ENCODE assay signal across 8 cellular contexts in genomic region chr15:50908209-50909043, GRCh38. TPM values are rescaled to one million over a fixed set of nuclear protein-coding genes. Genes with fewer than 3 reads are reported as not detected.
DNase-seq lines count a peak whose midpoint lies in the region; ATAC-seq, FAIRE-seq and TF ChIP-seq lines count a peak whose summit lies in the region.

AP4E1 (plus strand) TSS chr15:50908683; CDS start chr15:50908779, 96 bp downstream.

- peak within 1 kb of the TSS; percentile 37 for H3K9ac ChIP-seq in parathyroid adenoma

- peak; percentile 69 for ATAC-seq in HG02798 (IDR thresholded peaks at IDR 0.05; ENCODE audit: poor library complexity, unreplicated experiment)

- FAIRE-seq in GM12891 (lab: Jason Lieb, UNC) = peak; percentile 83

- peaks cover 6% of the 10 kb centered on the region for H3K79me2 ChIP-seq in parathyroid adenoma

- peak within 1 kb of the TSS; percentile 88 for H3K4me3 ChIP-seq in cardiac muscle cell
- peak within 1 kb of the TSS; percentile 71 for H3K4me3 ChIP-seq in parathyroid adenoma (ENCODE audit: low read depth, low read length)
- H3K4me3 ChIP-seq in tibial nerve = peak within 1 kb of the TSS; percentile 92 to 100 (median 94)

- TF ChIP-seq EP300 in tibial nerve (IDR thresholded peaks at IDR 0.05) = peak; percentile 64 to 96

- H3K27me3 ChIP-seq in cardiac muscle cell = no peaks in the 10 kb centered on the region
- H3K27me3 ChIP-seq in parathyroid adenoma (ENCODE audit: control insufficient read depth, insufficient read depth, low read length) = no peaks in the 10 kb centered on the region
- no peaks in the 10 kb centered on the region for H3K27me3 ChIP-seq in tibial nerve

- H3K4me1 ChIP-seq in cardiac muscle cell (ENCODE audit: low read depth) = peaks cover 4% of the 10 kb centered on the region
- no peaks in the 10 kb centered on the region for H3K4me1 ChIP-seq in parathyroid adenoma
- peaks cover 0 to 39% (median 24%) of the 10 kb centered on the region in 4 donors for H3K4me1 ChIP-seq in tibial nerve

- H2AFZ ChIP-seq in parathyroid adenoma = peak within 1 kb of the TSS; percentile 94

- H3K36me3 ChIP-seq in cardiac muscle cell = peaks cover 15% of the 10 kb centered on the region
- no peaks in the 10 kb centered on the region for H3K36me3 ChIP-seq in parathyroid adenoma (ENCODE audit: control insufficient read depth, insufficient read depth, low read length)
- peaks cover 0 to 6% (median 0%) of the 10 kb centered on the region in 3 donors for H3K36me3 ChIP-seq in tibial nerve

- TF ChIP-seq CTCF in cardiac muscle cell (IDR thresholded peaks at IDR 0.05; ENCODE audit: low read depth, low read length) = peak; percentile 84
- TF ChIP-seq CTCF in parathyroid adenoma (IDR thresholded peaks at IDR 0.05) = peak; percentile 84
- TF ChIP-seq CTCF in tibial nerve (IDR thresholded peaks at IDR 0.05) = peak; percentile 97 to 99 (median 98)

- H3K4me2 ChIP-seq in parathyroid adenoma (ENCODE audit: low read length) = peak within 1 kb of the TSS; percentile 91

- 0% methylated on average over 25 to 83 of the region's 102 CpGs for WGBS in tibial nerve, 2 donors

- TF ChIP-seq POLR2A in GM12891 (IDR thresholded peaks at IDR 0.05; ENCODE audit: low read depth, low read length) = peak; percentile 82
- peak; percentile 53 to 71 for TF ChIP-seq POLR2A in tibial nerve (IDR thresholded peaks at IDR 0.05)

- DNase-seq in GM12891 (ENCODE audit: insufficient read length, low spot score) = peak; percentile 66
- peak; percentile 36 for DNase-seq in NCI-H1417 treated with DMSO at 0.1 percent for 48 hours (lab: John Stamatoyannopoulos, UW)
- peak; percentile 64 to 81 for DNase-seq in SW 1271 (lab: John Stamatoyannopoulos, UW)
- peak; percentile 80 for DNase-seq in activated naive CD8-positive, alpha-beta T cell treated with anti-CD3 and anti-CD28 coated beads, Interleukin-2, amount 50 U/mL, for 16 hours (ENCODE audit: low read depth, low spot score)
- DNase-seq in cardiac muscle cell (ENCODE audit: low read depth in 1 of 2, low spot score in 1 of 2) = peak; percentile 89 to 96
- DNase-seq in tibial nerve (ENCODE audit: low spot score in 2 of 2) = peak; percentile 80 to 90

- H3K27ac ChIP-seq in cardiac muscle cell (peak within 1 kb of the TSS; percentile 77), parathyroid adenoma (peak within 1 kb of the TSS; percentile 81), tibial nerve (peak within 1 kb of the TSS; percentile 87 to 99 (median 97))

- H3K9me3 ChIP-seq in cardiac muscle cell (ENCODE audit: low read depth) (no peaks in the 10 kb centered on the region), parathyroid adenoma (ENCODE audit: control insufficient read depth, low read length) (no peaks in the 10 kb centered on the region), tibial nerve (no peaks in the 10 kb centered on the region)

TF ChIP-seq in GM12891, 5 proteins besides CTCF, POLR2A, EP300 and RAD21:
- TF ChIP-seq POLR2AphosphoS5 (IDR thresholded peaks at IDR 0.05; ENCODE audit: low read depth, low read length) (peak; percentile 84; the same call in 1 of the 2 replicates), POU2F2 (IDR thresholded peaks at IDR 0.05; ENCODE audit: low read depth, low read length) (peak; percentile 64), SPI1 (IDR thresholded peaks at IDR 0.05; ENCODE audit: low read depth, low read length) (peak; percentile 88), PAX5 (IDR thresholded peaks at IDR 0.05; ENCODE audit: insufficient read depth, low read length, severe bottlenecking) (peak; percentile 80), TAF1 (IDR thresholded peaks at IDR 0.05; ENCODE audit: low read depth, low read length) (peak; percentile 74)

RNA-seq across cellular contexts. Expression of gene AP4E1, which starts in this region (rescaled TPM):
- polyA plus RNA-seq in GM12891 (2012; ENCODE audit: low read depth, missing spikeins) = 2.7 TPM
- total RNA-seq in cardiac muscle cell = 6.1 and 6.4 TPM in 2 replicates
- 3.5 and 7.3 TPM in 2 replicates for polyA plus RNA-seq in cardiac muscle cell
- 10 to 100 TPM; 10.2 to 15.3 (median 12.6) TPM for total RNA-seq in tibial nerve

Comparison
In these comparisons a context has a peak if more than half of its experiments do, and no peak if none do; other contexts are left out.
1. Peak in every context shown above with its lines: DNase-seq, ATAC-seq, H3K4me3 ChIP-seq and H3K27ac ChIP-seq.
2. DNase-seq: peak in every context shown above with its lines; median percentile 92 in cardiac muscle cell; 85 in tibial nerve; 80 in activated naive CD8-positive, alpha-beta T cell treated with anti-CD3 and anti-CD28 coated beads, Interleukin-2, amount 50 U/mL, for 16 hours; 72 in SW 1271; 66 in GM12891; 36 in NCI-H1417 treated with DMSO at 0.1 percent for 48 hours.